ENCODE assay signal across 12 cellular contexts in genomic region chr3:66482005-66482404, GRCh38. TPM values are rescaled to one million over a fixed set of nuclear protein-coding genes. Genes with fewer than 3 reads are reported as not detected.
DNase-seq lines count a peak whose midpoint lies in the region; ATAC-seq and TF ChIP-seq lines count a peak whose summit lies in the region.
"Had no signal": no experiment of that assay in that cellular context is flagged by ENCODE, and none has a peak within 500 bp of the region (broad histone marks: within the 10 kb centered on the region; RNA-seq: fewer than 3 reads in every experiment).

No MANE protein-coding gene starts in this region.

- H3K27me3 Mint-ChIP-seq in Caco-2 (ENCODE audit: insufficient read depth, unreplicated experiment): no peaks in the 10 kb centered on the region
- peaks cover 3% of the 10 kb centered on the region for H3K27me3 Mint-ChIP-seq in endothelial cell (ENCODE audit: unreplicated experiment)

- 42 to 84% (median 54%) methylated on average over 6 of the region's 6 CpGs for WGBS in psoas muscle, 3 donors

- H3K4me2 ChIP-seq in MM.1S (ENCODE audit: low read depth, low read length): peak overlapping the region; percentile 58

- CTCF ChIA-PET in Caco-2 (lab: Charles Lee): no interaction called here

- H2AFZ ChIP-seq in MM.1S (ENCODE audit: low read length): no peak overlapping the region

- POLR2A ChIA-PET in Caco-2 (lab: Charles Lee): no interaction called here

- TF ChIP-seq CTCF in Caco-2 (IDR thresholded peaks at IDR 0.05; ENCODE audit: insufficient read depth in 1 of 2, low read depth in 1 of 2, low read length in 1 of 2, severe bottlenecking in 1 of 2, unreplicated experiment in 1 of 2) (no peak), MM.1S (IDR thresholded peaks at IDR 0.05; ENCODE audit: low read length) (no peak), endothelial cell (IDR thresholded peaks at IDR 0.05; ENCODE audit: unreplicated experiment) (no peak), psoas muscle (IDR thresholded peaks at IDR 0.05) (no peak)

- peaks cover 69% of the 10 kb centered on the region for H3K4me1 Mint-ChIP-seq in Caco-2 (ENCODE audit: low read depth, unreplicated experiment)
- H3K4me1 Mint-ChIP-seq in endothelial cell (ENCODE audit: unreplicated experiment): peaks cover 67% of the 10 kb centered on the region

- peaks cover 7% of the 10 kb centered on the region for H3K36me3 Mint-ChIP-seq in Caco-2 (ENCODE audit: insufficient read depth, unreplicated experiment)
- peaks cover 3% of the 10 kb centered on the region for H3K36me3 Mint-ChIP-seq in endothelial cell (ENCODE audit: low read depth, unreplicated experiment)
- H3K36me3 Mint-ChIP-seq: mesothelial cell of epicardium had no signal

- H3K4me1 ChIP-seq in Caco-2: peaks cover 95% of the 10 kb centered on the region
- H3K4me1 ChIP-seq in MM.1S (ENCODE audit: low read length): peaks cover 61% of the 10 kb centered on the region
- peaks cover 99% of the 10 kb centered on the region for H3K4me1 ChIP-seq in psoas muscle

- H3F3A ChIP-seq in MM.1S (ENCODE audit: insufficient read depth, low read length): peaks cover 36% of the 10 kb centered on the region

- DNase-seq in Caco-2: no peak
- DNase-seq in MM.1S: no peak
- no peak for DNase-seq in endothelial cell (ENCODE audit: low spot score)
- no peak for DNase-seq in psoas muscle
- DNase-seq in NCI-H2081 treated with DMSO at 0.1 percent for 48 hours (lab: John Stamatoyannopoulos, UW): no peak
- no peak for DNase-seq in SW480 (ENCODE audit: low spot score)
- DNase-seq: activated naive CD4-positive, alpha-beta T cell treated with Interleukin-2 at 50 U/mL for 16 hours; KG1; NCI-H524 treated with DMSO at 0.1 percent for 48 hours; stimulated activated CD4-positive, alpha-beta T cell treated with anti-CD3 and anti-CD28 coated beads, Interleukin-2, amount 100 ng/mL, for 48 hours had no signal

- H3K4me3 Mint-ChIP-seq in Caco-2 (ENCODE audit: unreplicated experiment) (peak overlapping the region; percentile 58), endothelial cell (ENCODE audit: unreplicated experiment) (no peak overlapping the region)
- H3K4me3 Mint-ChIP-seq: mesothelial cell of epicardium had no signal

- no peaks in the 10 kb centered on the region for H3K9me3 Mint-ChIP-seq in Caco-2 (ENCODE audit: unreplicated experiment)
- no peaks in the 10 kb centered on the region for H3K9me3 Mint-ChIP-seq in endothelial cell (ENCODE audit: unreplicated experiment)

- peaks cover 98% of the 10 kb centered on the region for H3K79me2 ChIP-seq in MM.1S (ENCODE audit: low read length)

- H3K27ac Mint-ChIP-seq in Caco-2 (ENCODE audit: unreplicated experiment) (peak overlapping the region; percentile 85), endothelial cell (ENCODE audit: unreplicated experiment) (peak overlapping the region; percentile 82)
- H3K27ac Mint-ChIP-seq: mesothelial cell of epicardium had no signal

- H3K27ac ChIP-seq in MM.1S (ENCODE audit: low read length): no peak overlapping the region
- peak overlapping the region; percentile 90 for H3K27ac ChIP-seq in psoas muscle

- ATAC-seq in psoas muscle: no peak
- no peak for ATAC-seq in HG03565 (IDR thresholded peaks at IDR 0.05; ENCODE audit: unreplicated experiment)

- no peak overlapping the region for H3K9ac ChIP-seq in MM.1S (ENCODE audit: low read length)

- BruUV-seq in Caco-2 (replicated peaks; lab: Mats Ljungman, UMichigan): no TSS peak

- H3K4me3 ChIP-seq in Caco-2 (ENCODE audit: low read depth, low read length): no peak overlapping the region
- H3K4me3 ChIP-seq in MM.1S (ENCODE audit: low read length): no peak overlapping the region
- H3K4me3 ChIP-seq in psoas muscle: no peak overlapping the region

- intact Hi-C loops in Caco-2 (cut with micrococcal nuclease; ENCODE audit: unreplicated experiment): no loop called here
- intact Hi-C loops in psoas muscle (cut with DNase I): no loop called here

- no peaks in the 10 kb centered on the region for H3K9me2 ChIP-seq in MM.1S (replicated peaks; ENCODE audit: insufficient read depth, low read length)

- H3K9me3 ChIP-seq in Caco-2: no peaks in the 10 kb centered on the region
- no peaks in the 10 kb centered on the region for H3K9me3 ChIP-seq in MM.1S (replicated peaks; ENCODE audit: insufficient read depth, low read length)
- H3K9me3 ChIP-seq in psoas muscle: no peaks in the 10 kb centered on the region

- H3K36me3 ChIP-seq in Caco-2 (ENCODE audit: control insufficient read depth, insufficient read depth, low read length) (no peaks in the 10 kb centered on the region), MM.1S (replicated peaks; ENCODE audit: insufficient read depth, low read length) (no peaks in the 10 kb centered on the region), psoas muscle (ENCODE audit: insufficient read depth in 1 of 2, low read depth in 1 of 2) (no peaks in the 10 kb centered on the region)

- H3K27me3 ChIP-seq in Caco-2 (replicated peaks; ENCODE audit: control insufficient read depth, insufficient read depth, low read length): no peaks in the 10 kb centered on the region
- H3K27me3 ChIP-seq in MM.1S (replicated peaks; ENCODE audit: insufficient read depth, low read length): no peaks in the 10 kb centered on the region
- H3K27me3 ChIP-seq in psoas muscle (ENCODE audit: insufficient read depth in 3 of 3, low read length in 2 of 3): no peaks in the 10 kb centered on the region

- 0 out of 2 replicates have a peak, but pooled peaks cover 2% of the 10 kb centered on the region for H4K20me1 ChIP-seq in MM.1S (ENCODE audit: insufficient read depth, low read length)

RNA-seq across cellular contexts. Expression of gene LRIG1, which starts 18.8 kb away (rescaled TPM):
- total RNA-seq in Caco-2 (2022) (43.4 and 47.0 TPM in 2 replicates), endothelial cell (ENCODE audit: unreplicated experiment) (25.1 TPM), psoas muscle (100 to 1,000 TPM in 1 of 4 donors, 10 to 100 TPM in 3; 41.1 to 119 (median 49.8) TPM)
- 10 to 100 TPM in 2 of 3 donors, 1 to 10 TPM in 1; 9.8 to 29.4 (median 29.0) TPM for polyA plus RNA-seq in psoas muscle
